Comparison of ENCODE assay signal across 8 cellular contexts in genomic region chr4:140595065-140595464, GRCh38. TPM values are rescaled to one million over a fixed set of nuclear protein-coding genes. Genes with fewer than 3 reads are reported as not detected.
A peak's percentile ranks its signal among the peaks of the same experiment; 100 is the strongest.
DNase-seq lines count a peak whose midpoint lies in the region; ATAC-seq and TF ChIP-seq lines count a peak whose summit lies in the region.

No MANE protein-coding gene starts in this region.

- no peak for TF ChIP-seq CTCF in mesothelial cell of epicardium (IDR thresholded peaks at IDR 0.05; ENCODE audit: unreplicated experiment)

- in situ Hi-C loops in SK-MEL-5 (cut with HindIII; ENCODE audit: low pct_unique_long_range_greater_than_20kb, low sequenced_read_pairs): no loop called here

- no peaks in the 10 kb centered on the region for H3K4me1 Mint-ChIP-seq in activated CD8-positive, alpha-beta T cell treated with anti-CD3 and anti-CD28 coated beads, Interleukin-2, amount 10 ng/mL, durations not matched to agents 7 days and 5 days (ENCODE audit: low read depth)
- H3K4me1 Mint-ChIP-seq in mesothelial cell of epicardium (peaks cover 6% of the 10 kb centered on the region), immature natural killer cell (no peaks in the 10 kb centered on the region)

- CTCF ChIA-PET in activated CD8-positive, alpha-beta T cell treated with anti-CD3 and anti-CD28 coated beads, Interleukin-2, amount 10 ng/mL, durations not matched to agents 7 days and 5 days (lab: Charles Lee): interaction anchor here (1.6 kb wide), 1 partner anchor 15 kb away, joined by 4 read pairs; no protein-coding TSS in a partner anchor

- H3K27me3 Mint-ChIP-seq in activated CD8-positive, alpha-beta T cell treated with anti-CD3 and anti-CD28 coated beads, Interleukin-2, amount 10 ng/mL, durations not matched to agents 7 days and 5 days (ENCODE audit: low read depth): peaks cover 23% of the 10 kb centered on the region
- H3K27me3 Mint-ChIP-seq in mesothelial cell of epicardium (ENCODE audit: low read depth) (peaks cover 22% of the 10 kb centered on the region), immature natural killer cell (ENCODE audit: low read depth in 3 of 3) (peaks cover 7 to 11% (median 8%) of the 10 kb centered on the region in 3 donors)

- POLR2A ChIA-PET in activated CD8-positive, alpha-beta T cell treated with anti-CD3 and anti-CD28 coated beads, Interleukin-2, amount 10 ng/mL, durations not matched to agents 7 days and 5 days (lab: Charles Lee): no interaction called here

- no peaks in the 10 kb centered on the region for H3K9me3 Mint-ChIP-seq in activated CD8-positive, alpha-beta T cell treated with anti-CD3 and anti-CD28 coated beads, Interleukin-2, amount 10 ng/mL, durations not matched to agents 7 days and 5 days (ENCODE audit: insufficient read depth)
- H3K9me3 Mint-ChIP-seq in mesothelial cell of epicardium (peaks cover 26% of the 10 kb centered on the region), immature natural killer cell (no peaks in the 10 kb centered on the region)

- no peak overlapping the region for H3K27ac Mint-ChIP-seq in activated CD8-positive, alpha-beta T cell treated with anti-CD3 and anti-CD28 coated beads, Interleukin-2, amount 10 ng/mL, durations not matched to agents 7 days and 5 days
- H3K27ac Mint-ChIP-seq in mesothelial cell of epicardium (no peak overlapping the region), immature natural killer cell (no peak overlapping the region)

- no peak overlapping the region for H3K4me3 Mint-ChIP-seq in activated CD8-positive, alpha-beta T cell treated with anti-CD3 and anti-CD28 coated beads, Interleukin-2, amount 10 ng/mL, durations not matched to agents 7 days and 5 days
- H3K4me3 Mint-ChIP-seq in mesothelial cell of epicardium (no peak overlapping the region), immature natural killer cell (no peak overlapping the region)

- DNase-seq in SK-MEL-5 (ENCODE audit: low read depth, low spot score) (peak; percentile 49), islet precursor cell (peak; percentile 76), pons (ENCODE audit: low spot score) (no peak), mesothelial cell of epicardium (ENCODE audit: low spot score in 2 of 2, unreplicated experiment in 2 of 2) (no peak), immature natural killer cell (no peak)
- DNase-seq in activated CD8-positive, alpha-beta T cell treated with anti-CD3 and anti-CD28 coated beads, Interleukin-2, amount 10 ng/mL, durations not matched to agents 7 days and 5 days: no peak

- peak; percentile 79 for ATAC-seq in GM18499 (IDR thresholded peaks at IDR 0.05; ENCODE audit: insufficient read depth, unreplicated experiment)
- peak; percentile 51 for ATAC-seq in HG03175 (IDR thresholded peaks at IDR 0.05; ENCODE audit: unreplicated experiment)
- ATAC-seq in activated CD8-positive, alpha-beta T cell treated with anti-CD3 and anti-CD28 coated beads, Interleukin-2, amount 10 ng/mL, durations not matched to agents 7 days and 5 days: no peak

- H3K36me3 Mint-ChIP-seq in activated CD8-positive, alpha-beta T cell treated with anti-CD3 and anti-CD28 coated beads, Interleukin-2, amount 10 ng/mL, durations not matched to agents 7 days and 5 days (ENCODE audit: low read depth): no peaks in the 10 kb centered on the region
- H3K36me3 Mint-ChIP-seq in mesothelial cell of epicardium: peaks cover 5% of the 10 kb centered on the region
- no peaks in the 10 kb centered on the region for H3K36me3 Mint-ChIP-seq in immature natural killer cell

RNA-seq across cellular contexts. Expression of gene UCP1, which starts 26.3 kb away (rescaled TPM):
- total RNA-seq in SK-MEL-5 (2014; rRNA removed; shearing (Covaris generic)): not detected in 2 replicates
- polyA plus RNA-seq in SK-MEL-5 (2015; cell fraction: cytosol; rRNA removed): not detected in 2 replicates
- polyA plus RNA-seq in SK-MEL-5 (2015; cell fraction: nucleus; rRNA removed): not detected in 2 replicates
- total RNA-seq in activated CD8-positive, alpha-beta T cell treated with anti-CD3 and anti-CD28 coated beads, Interleukin-2, amount 10 ng/mL, durations not matched to agents 7 days and 5 days: not detected
- not detected in 3 replicates for total RNA-seq in mesothelial cell of epicardium
- not detected for polyA plus RNA-seq in immature natural killer cell

Comparison
In these comparisons a context has a peak if more than half of its experiments do, and no peak if none do; other contexts are left out.
1. DNase-seq: peak in SK-MEL-5 (single experiment) and islet precursor cell (single experiment); none in activated CD8-positive, alpha-beta T cell treated with anti-CD3 and anti-CD28 coated beads, Interleukin-2, amount 10 ng/mL, durations not matched to agents 7 days and 5 days (single experiment), pons (single experiment), mesothelial cell of epicardium (0 of 2) and immature natural killer cell (0 of 3).